Comparison of ENCODE assay signal across 10 cellular contexts in genomic region chr7:155951554-155952158, GRCh38.
DNase-seq lines count a peak whose midpoint lies in the region; ATAC-seq, FAIRE-seq and TF ChIP-seq lines count a peak whose summit lies in the region.
"Had no signal": no experiment of that assay in that cellular context is flagged by ENCODE, and none has a peak within 500 bp of the region (broad histone marks: within the 10 kb centered on the region; RNA-seq: fewer than 3 reads in every experiment).

No MANE protein-coding gene starts in this region.

- H3K27me3 Mint-ChIP-seq in astrocyte (ENCODE audit: low read depth, unreplicated experiment) = peaks cover 11% of the 10 kb centered on the region
- peaks cover 2% of the 10 kb centered on the region for H3K27me3 Mint-ChIP-seq in activated CD4-positive, alpha-beta memory T cell treated with anti-CD3 and anti-CD28 coated beads for 36 hours

- no peak for TF ChIP-seq CTCF in astrocyte (IDR thresholded peaks at IDR 0.05; ENCODE audit: insufficient read depth, low read depth, low read length)

- no peaks in the 10 kb centered on the region for H3K36me3 Mint-ChIP-seq in activated naive CD4-positive, alpha-beta T cell treated with anti-CD3 and anti-CD28 coated beads, Interleukin-2, amount 50 U/mL, for 72 hours
- no peaks in the 10 kb centered on the region for H3K36me3 Mint-ChIP-seq in astrocyte (ENCODE audit: low read depth, unreplicated experiment)
- H3K36me3 Mint-ChIP-seq in activated CD4-positive, alpha-beta memory T cell treated with anti-CD3 and anti-CD28 coated beads for 36 hours = no peaks in the 10 kb centered on the region
- H3K36me3 Mint-ChIP-seq: memory B cell had no signal

- CTCF ChIA-PET in activated CD4-positive, alpha-beta memory T cell treated with anti-CD3 and anti-CD28 coated beads for 36 hours (lab: Charles Lee) = no interaction called here

- H2AFZ ChIP-seq in astrocyte (ENCODE audit: low read depth, low read length) = peak overlapping the region; percentile 68

- peak overlapping the region; percentile 77 for H3K9ac ChIP-seq in astrocyte (ENCODE audit: low read length)

- H3K79me2 ChIP-seq in astrocyte (ENCODE audit: insufficient read depth, low read length) = no peaks in the 10 kb centered on the region

- H3K4me3 ChIP-seq in astrocyte (ENCODE audit: insufficient read depth, low read depth, low read length) = peak overlapping the region; percentile 1

- no peaks in the 10 kb centered on the region for H3K27me3 ChIP-seq in astrocyte (ENCODE audit: insufficient read depth, low read length)

- H3K4me2 ChIP-seq in astrocyte (ENCODE audit: low read length) = peak overlapping the region; percentile 79

- no peaks in the 10 kb centered on the region for H3K9me3 Mint-ChIP-seq in activated naive CD4-positive, alpha-beta T cell treated with anti-CD3 and anti-CD28 coated beads, Interleukin-2, amount 50 U/mL, for 72 hours
- no peaks in the 10 kb centered on the region for H3K9me3 Mint-ChIP-seq in astrocyte (ENCODE audit: unreplicated experiment)
- H3K9me3 Mint-ChIP-seq in activated CD4-positive, alpha-beta memory T cell treated with anti-CD3 and anti-CD28 coated beads for 36 hours = no peaks in the 10 kb centered on the region
- H3K9me3 Mint-ChIP-seq: activated CD4-positive, alpha-beta T cell treated with anti-CD3 and anti-CD28 coated beads, Interleukin-2, amount 10 ng/mL, durations not matched to agents 24 days and 14 days had no signal

- ATAC-seq in activated naive CD4-positive, alpha-beta T cell treated with anti-CD3 and anti-CD28 coated beads, Interleukin-2, amount 50 U/mL, for 72 hours = peak; percentile 43 to 72
- no peak for ATAC-seq in HG02885 (IDR thresholded peaks at IDR 0.05; ENCODE audit: poor library complexity, unreplicated experiment)
- no peak for ATAC-seq in GM21737 (IDR thresholded peaks at IDR 0.05; ENCODE audit: unreplicated experiment)

- H3K36me3 ChIP-seq in astrocyte (ENCODE audit: insufficient read depth, low read length) = no peaks in the 10 kb centered on the region

- H4K20me1 ChIP-seq in astrocyte (ENCODE audit: insufficient read depth, low read length) = no peaks in the 10 kb centered on the region

- no peak overlapping the region for H3K27ac Mint-ChIP-seq in activated naive CD4-positive, alpha-beta T cell treated with anti-CD3 and anti-CD28 coated beads, Interleukin-2, amount 50 U/mL, for 72 hours
- peak overlapping the region; percentile 97 for H3K27ac Mint-ChIP-seq in astrocyte (ENCODE audit: unreplicated experiment)
- H3K27ac Mint-ChIP-seq in activated CD4-positive, alpha-beta memory T cell treated with anti-CD3 and anti-CD28 coated beads for 36 hours = no peak overlapping the region
- H3K27ac Mint-ChIP-seq: activated CD4-positive, alpha-beta T cell treated with anti-CD3 and anti-CD28 coated beads, Interleukin-2, amount 10 ng/mL, durations not matched to agents 24 days and 14 days; memory B cell had no signal

- FAIRE-seq in astrocyte (lab: Jason Lieb, UNC) (peak; percentile 68), urothelium cell line (lab: Jason Lieb, UNC) (no peak)

- DNase-seq in activated naive CD4-positive, alpha-beta T cell treated with anti-CD3 and anti-CD28 coated beads, Interleukin-2, amount 50 U/mL, for 72 hours (ENCODE audit: low spot score in 2 of 2) = no peak
- no peak for DNase-seq in activated naive CD4-positive, alpha-beta T cell (lab: John Stamatoyannopoulos, UW)
- DNase-seq in astrocyte (ENCODE audit: low read depth) (peak; percentile 95), kidney glomerular epithelial cell (lab: John Stamatoyannopoulos, UW) (peak; percentile 99), urothelium cell line (ENCODE audit: low spot score) (peak; percentile 71)
- DNase-seq in activated CD4-positive, alpha-beta memory T cell treated with anti-CD3 and anti-CD28 coated beads for 36 hours = no peak
- DNase-seq: activated CD4-positive, alpha-beta T cell treated with anti-CD3 and anti-CD28 coated beads, Interleukin-2, amount 10 ng/mL, durations not matched to agents 24 days and 14 days had no signal

- H3K4me1 ChIP-seq in astrocyte (ENCODE audit: insufficient read depth, low read length) = peaks cover 25% of the 10 kb centered on the region

- POLR2A ChIA-PET in activated CD4-positive, alpha-beta memory T cell treated with anti-CD3 and anti-CD28 coated beads for 36 hours (lab: Charles Lee) = no interaction called here

- intact Hi-C loops in activated CD4-positive, alpha-beta memory T cell treated with anti-CD3 and anti-CD28 coated beads for 36 hours (cut with micrococcal nuclease) = no loop called here

- peak overlapping the region; percentile 95 for H3K27ac ChIP-seq in astrocyte (ENCODE audit: low read depth, low read length)

- H3K9me3 ChIP-seq in astrocyte (ENCODE audit: insufficient read depth, low read depth, low read length) = no peaks in the 10 kb centered on the region

- H3K4me1 Mint-ChIP-seq in astrocyte (ENCODE audit: low read depth, unreplicated experiment) = peaks cover 30% of the 10 kb centered on the region
- H3K4me1 Mint-ChIP-seq in activated CD4-positive, alpha-beta memory T cell treated with anti-CD3 and anti-CD28 coated beads for 36 hours (ENCODE audit: low read depth) = no peaks in the 10 kb centered on the region
- H3K4me1 Mint-ChIP-seq: activated CD4-positive, alpha-beta T cell treated with anti-CD3 and anti-CD28 coated beads, Interleukin-2, amount 10 ng/mL, durations not matched to agents 24 days and 14 days; memory B cell had no signal

- H3K4me3 Mint-ChIP-seq in astrocyte (ENCODE audit: unreplicated experiment) = peak overlapping the region; percentile 34
- H3K4me3 Mint-ChIP-seq in activated CD4-positive, alpha-beta memory T cell treated with anti-CD3 and anti-CD28 coated beads for 36 hours = no peak overlapping the region
- H3K4me3 Mint-ChIP-seq: activated CD4-positive, alpha-beta T cell treated with anti-CD3 and anti-CD28 coated beads, Interleukin-2, amount 10 ng/mL, durations not matched to agents 24 days and 14 days; memory B cell had no signal

Comparison
In these comparisons a context has a peak if more than half of its experiments do, and no peak if none do; other contexts are left out.
1. ATAC-seq: peak in activated naive CD4-positive, alpha-beta T cell treated with anti-CD3 and anti-CD28 coated beads, Interleukin-2, amount 50 U/mL, for 72 hours (2 of 2); none in HG02885 (single experiment) and GM21737 (single experiment).
2. DNase-seq: peak in astrocyte (single experiment), kidney glomerular epithelial cell (single experiment) and urothelium cell line (single experiment); none in activated naive CD4-positive, alpha-beta T cell treated with anti-CD3 and anti-CD28 coated beads, Interleukin-2, amount 50 U/mL, for 72 hours (0 of 2), activated naive CD4-positive, alpha-beta T cell (0 of 4) and activated CD4-positive, alpha-beta memory T cell treated with anti-CD3 and anti-CD28 coated beads for 36 hours (single experiment).